Comparison of ENCODE assay signal across 27 cellular contexts in genomic region chr9:111096051-111096450, GRCh38. TPM values are rescaled to one million over a fixed set of nuclear protein-coding genes. Genes with fewer than 3 reads are reported as not detected.
"Had no signal": no experiment of that assay in that cellular context is flagged by ENCODE, and none has a peak within 500 bp of the region (broad histone marks: within the 10 kb centered on the region; RNA-seq: fewer than 3 reads in every experiment).

No MANE protein-coding gene starts in this region.

- DNase-seq: activated B cell treated with CpG ODN at 0.5 μM for 24 hours; activated CD4-positive, alpha-beta T cell treated with anti-CD3 and anti-CD28 coated beads for 36 hours; activated CD4-positive, alpha-beta T cell treated with anti-CD3 and anti-CD28 coated beads, Interleukin-2, amount 50 U/mL, for 4 hours; activated CD8-positive, alpha-beta memory T cell treated with anti-CD3 and anti-CD28 coated beads for 24 hours; activated CD8-positive, alpha-beta memory T cell treated with anti-CD3 and anti-CD28 coated beads, Interleukin-2, amount 50 U/mL, for 4 hours; activated naive CD4-positive, alpha-beta T cell treated with Interleukin-2 at 50 U/mL for 16 hours; activated naive CD8-positive, alpha-beta T cell treated with anti-CD3 and anti-CD28 coated beads for 36 hours; activated T-cell treated with anti-CD3 and anti-CD28 coated beads, Interleukin-2, amount 50 U/mL, for 24 hours; central memory CD4-positive, alpha-beta T cell; effector memory CD4-positive, alpha-beta T cell; glutamatergic neuron; hippocampal formation; lower lobe of right lung; naive B cell; occipital lobe; sigmoid colon; stimulated activated CD4-positive, alpha-beta T cell treated with anti-CD3 and anti-CD28 coated beads, Interleukin-2, amount 100 ng/mL, for 48 hours; stimulated activated CD8-positive, alpha-beta memory T cell treated with anti-CD3 and anti-CD28 coated beads, Interleukin-4, amount 100 ng/mL, for 48 hours; stimulated activated naive B cell treated with anti-CD40 and anti-IgM and Interleukin-4, amounts not matched to agents 10 μg/mL and 1 μg/mL and 100 μg/mL, for 72 hours; T1000; testis; trophoblast cell had no signal

- H3K4me1 ChIP-seq: testis, uterus had no signal

- H3K4me3 ChIP-seq: lower lobe of right lung, sigmoid colon, testis, uterus had no signal

- H3K36me3 Mint-ChIP-seq: activated naive CD8-positive, alpha-beta T cell treated with anti-CD3 and anti-CD28 coated beads for 36 hours; naive B cell; stimulated activated naive B cell treated with anti-CD40 and anti-IgM and Interleukin-4, amounts not matched to agents 10 μg/mL and 1 μg/mL and 100 μg/mL, for 72 hours had no signal

- H3K36me3 ChIP-seq: lower lobe of right lung, sigmoid colon, uterus had no signal

- H3K4me1 Mint-ChIP-seq: activated B cell treated with CpG ODN at 0.5 μM for 24 hours; activated CD4-positive, alpha-beta T cell treated with anti-CD3 and anti-CD28 coated beads for 36 hours; activated naive CD8-positive, alpha-beta T cell treated with anti-CD3 and anti-CD28 coated beads for 36 hours; activated T-helper 17 cell treated with anti-CD3 and anti-CD28 coated beads, Interleukin-2, amount 50 U/mL, for 72 hours; naive B cell; stimulated activated naive B cell treated with anti-CD40 and anti-IgM and Interleukin-4, amounts not matched to agents 10 μg/mL and 1 μg/mL and 100 μg/mL, for 72 hours had no signal

- ATAC-seq: activated CD4-positive, alpha-beta T cell treated with anti-CD3 and anti-CD28 coated beads for 36 hours; activated T-helper 17 cell treated with anti-CD3 and anti-CD28 coated beads, Interleukin-2, amount 50 U/mL, for 72 hours; esophagus mucosa; left lobe of liver; lower lobe of right lung; stimulated activated naive B cell treated with anti-CD40 and anti-IgM and Interleukin-4, amounts not matched to agents 10 μg/mL and 1 μg/mL and 100 μg/mL, for 72 hours had no signal

- H3K27me3 Mint-ChIP-seq: activated B cell treated with CpG ODN at 0.5 μM for 24 hours; activated T-cell treated with anti-CD3 and anti-CD28 coated beads, Interleukin-2, amount 50 U/mL, for 24 hours had no signal

- H3K4me3 Mint-ChIP-seq: activated B cell treated with CpG ODN at 0.5 μM for 24 hours; activated CD4-positive, alpha-beta T cell treated with anti-CD3 and anti-CD28 coated beads for 36 hours; activated naive CD8-positive, alpha-beta T cell treated with anti-CD3 and anti-CD28 coated beads for 36 hours; activated T-cell treated with anti-CD3 and anti-CD28 coated beads, Interleukin-2, amount 50 U/mL, for 24 hours; activated T-helper 17 cell treated with anti-CD3 and anti-CD28 coated beads, Interleukin-2, amount 50 U/mL, for 72 hours; naive B cell; stimulated activated naive B cell treated with anti-CD40 and anti-IgM and Interleukin-4, amounts not matched to agents 10 μg/mL and 1 μg/mL and 100 μg/mL, for 72 hours had no signal

- H3K27me3 ChIP-seq: sigmoid colon, testis, uterus had no signal

- H3K27ac Mint-ChIP-seq: activated B cell treated with CpG ODN at 0.5 μM for 24 hours; activated CD4-positive, alpha-beta T cell treated with anti-CD3 and anti-CD28 coated beads for 36 hours; activated naive CD8-positive, alpha-beta T cell treated with anti-CD3 and anti-CD28 coated beads for 36 hours; activated T-cell treated with anti-CD3 and anti-CD28 coated beads, Interleukin-2, amount 50 U/mL, for 24 hours; activated T-helper 17 cell treated with anti-CD3 and anti-CD28 coated beads, Interleukin-2, amount 50 U/mL, for 72 hours; naive B cell; stimulated activated naive B cell treated with anti-CD40 and anti-IgM and Interleukin-4, amounts not matched to agents 10 μg/mL and 1 μg/mL and 100 μg/mL, for 72 hours had no signal

- H3K9me3 ChIP-seq: lower lobe of right lung, sigmoid colon, testis, uterus had no signal

- H3K9me3 Mint-ChIP-seq: activated B cell treated with CpG ODN at 0.5 μM for 24 hours; activated naive CD8-positive, alpha-beta T cell treated with anti-CD3 and anti-CD28 coated beads for 36 hours; activated T-cell treated with anti-CD3 and anti-CD28 coated beads, Interleukin-2, amount 50 U/mL, for 24 hours; activated T-helper 17 cell treated with anti-CD3 and anti-CD28 coated beads, Interleukin-2, amount 50 U/mL, for 72 hours had no signal

- H3K27ac ChIP-seq: lower lobe of right lung, sigmoid colon, testis had no signal

RNA-seq across cellular contexts. Expression of gene LPAR1, which starts 57.8 kb away (rescaled TPM):
- total RNA-seq: activated B cell treated with CpG ODN at 0.5 μM for 24 hours; activated CD4-positive, alpha-beta T cell treated with anti-CD3 and anti-CD28 coated beads for 36 hours; activated naive CD8-positive, alpha-beta T cell treated with anti-CD3 and anti-CD28 coated beads for 36 hours; activated T-helper 17 cell treated with anti-CD3 and anti-CD28 coated beads, Interleukin-2, amount 50 U/mL, for 72 hours; dermis microvascular lymphatic vessel endothelial cell had no signal
